In the genomic region with DNA sequence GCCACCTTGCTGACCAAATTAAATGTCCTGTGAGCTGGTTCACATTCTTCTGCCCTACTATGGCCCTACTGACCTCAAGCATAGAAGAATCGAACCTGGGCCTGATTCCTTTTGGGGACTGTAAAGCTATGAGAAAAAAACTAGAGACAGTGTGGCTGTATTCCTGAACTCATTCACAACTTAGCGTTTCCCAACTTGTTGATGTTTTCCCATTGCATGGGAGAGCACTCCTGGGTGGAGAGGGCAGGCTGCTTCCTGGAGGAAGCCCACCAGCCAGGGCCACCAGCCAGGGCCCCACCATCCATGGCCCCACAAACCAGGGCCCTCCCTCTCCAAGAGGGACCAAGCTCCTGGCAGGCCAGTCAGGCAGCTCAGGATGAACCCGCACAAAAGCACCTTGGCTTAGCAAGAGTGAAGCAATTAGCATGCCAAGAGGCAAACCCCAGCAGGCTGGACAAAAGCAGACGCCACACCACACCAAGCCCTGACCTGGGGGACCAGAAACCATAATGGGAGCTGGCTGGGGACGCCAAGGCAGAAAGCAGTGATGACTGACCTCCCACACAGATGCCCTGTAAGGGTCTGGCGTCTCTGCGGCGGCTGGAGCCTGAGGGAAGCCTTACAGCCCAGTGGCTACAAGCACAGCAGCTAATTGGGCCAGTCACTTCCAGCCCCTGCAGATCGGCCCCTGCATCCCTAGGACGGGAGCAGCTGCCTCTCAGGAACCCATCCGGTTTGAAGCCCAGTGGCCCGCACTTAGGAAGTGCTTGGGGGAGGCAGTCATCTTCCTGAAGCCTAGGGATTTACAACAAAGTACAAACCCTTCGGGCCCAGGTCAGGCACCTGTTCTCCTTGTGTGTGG, we compare ENCODE assay signal across 10 cellular contexts. TPM values are rescaled to one million over a fixed set of nuclear protein-coding genes. Genes with fewer than 3 reads are reported as not detected.
DNase-seq lines count a peak whose midpoint lies in the region; ATAC-seq, FAIRE-seq and TF ChIP-seq lines count a peak whose summit lies in the region.
"Had no signal": no experiment of that assay in that cellular context is flagged by ENCODE, and none has a peak within 500 bp of the region (broad histone marks: within the 10 kb centered on the region; RNA-seq: fewer than 3 reads in every experiment).

No MANE protein-coding gene starts in this region.

- TF ChIP-seq CTCF in GM12864 (IDR thresholded peaks at IDR 0.05; ENCODE audit: low read depth, low read length, missing control alignments) (no peak), activated B cell treated with CpG ODN at 0.5 μM for 24 hours (IDR thresholded peaks at IDR 0.05) (no peak), hepatocyte (IDR thresholded peaks at IDR 0.05; ENCODE audit: poor library complexity) (no peak)

- H4K20me1 ChIP-seq in hepatocyte (ENCODE audit: insufficient read depth, poor library complexity, severe bottlenecking): peaks cover 64% of the 10 kb centered on the region

- peak overlapping the region; percentile 54 to 87 (median 64) for H3K9ac ChIP-seq in skeletal muscle tissue (ENCODE audit: low read depth in 1 of 3, low read length in 3 of 3)

- CTCF ChIA-PET in activated B cell treated with CpG ODN at 0.5 μM for 24 hours (lab: Charles Lee): interaction anchor here (1.0 to 2.9 kb wide), 4 partner anchors 27 to 172 kb away, joined by 4 to 14 read pairs (median 6); a partner anchor contains a TSS

- ATAC-seq in activated B cell treated with CpG ODN at 0.5 μM for 24 hours (ENCODE audit: low read depth) (no peak), HG02642 (IDR thresholded peaks at IDR 0.05; ENCODE audit: poor library complexity, unreplicated experiment) (no peak)

- H3K27ac Mint-ChIP-seq in activated B cell treated with CpG ODN at 0.5 μM for 24 hours: peak overlapping the region; percentile 27

- intact Hi-C loops in activated B cell treated with CpG ODN at 0.5 μM for 24 hours (cut with micrococcal nuclease): loop anchor here (1.0 to 10.0 kb wide), 5 partner anchors 149 to 584 kb away; a partner anchor contains a TSS

- H3K9me3 ChIP-seq in hepatocyte (ENCODE audit: low read depth) (no peaks in the 10 kb centered on the region), skeletal muscle tissue (ENCODE audit: control insufficient read depth in 3 of 3, low read length in 3 of 3) (no peaks in the 10 kb centered on the region)

- H3K4me3 ChIP-seq in GM12864 (ENCODE audit: low read depth, low read length) (peak overlapping the region; percentile 71), hepatocyte (no peak overlapping the region), skeletal muscle tissue (ENCODE audit: low read length in 3 of 3) (peak overlapping the region in 2 of 3 donors; percentile 52 to 65)

- H3K4me2 ChIP-seq in hepatocyte: peak overlapping the region; percentile 92

- H3K36me3 Mint-ChIP-seq in activated B cell treated with CpG ODN at 0.5 μM for 24 hours (ENCODE audit: low read depth): peaks cover 7% of the 10 kb centered on the region

- H3K9me2 ChIP-seq in hepatocyte (replicated peaks; ENCODE audit: insufficient read depth): no peaks in the 10 kb centered on the region

- H3K27me3 ChIP-seq in hepatocyte: no peaks in the 10 kb centered on the region
- H3K27me3 ChIP-seq in skeletal muscle tissue (ENCODE audit: control insufficient read depth in 3 of 3, insufficient read depth in 3 of 3, low read length in 3 of 3): no peaks in the 10 kb centered on the region

- DNase-seq in GM12864 (ENCODE audit: low read depth) (no peak), activated B cell treated with CpG ODN at 0.5 μM for 24 hours (no peak), hepatocyte (ENCODE audit: low spot score) (peak; percentile 8), urothelium cell line (ENCODE audit: low spot score) (no peak), HT-29 (ENCODE audit: low spot score) (no peak), Kasumi-1 (lab: John Stamatoyannopoulos, UW) (no peak)
- DNase-seq: amniotic stem cell, NCI-H146 had no signal

- no peaks in the 10 kb centered on the region for H3K27me3 Mint-ChIP-seq in activated B cell treated with CpG ODN at 0.5 μM for 24 hours

- peak overlapping the region; percentile 89 for H3K4me3 Mint-ChIP-seq in activated B cell treated with CpG ODN at 0.5 μM for 24 hours

- H2AFZ ChIP-seq in hepatocyte: no peak overlapping the region

- peaks cover 87% of the 10 kb centered on the region for H3K79me2 ChIP-seq in hepatocyte

- WGBS in hepatocyte (ENCODE audit: low lambda C conversion rate, missing lambda C conversion rate): 62% methylated on average over 13 of the region's 13 CpGs

- H3K36me3 ChIP-seq in hepatocyte (replicated peaks; ENCODE audit: insufficient read depth, low read depth) (no peaks in the 10 kb centered on the region), skeletal muscle tissue (ENCODE audit: control insufficient read depth in 3 of 3, insufficient read depth in 3 of 3, low read length in 3 of 3) (peaks cover 0 to 6% (median 2%) of the 10 kb centered on the region in 3 donors)

- POLR2A ChIA-PET in activated B cell treated with CpG ODN at 0.5 μM for 24 hours (lab: Charles Lee): interaction anchor here (0.6 to 2.6 kb wide), 8 partner anchors 23 to 400 kb away, joined by 3 to 14 read pairs (median 4); a partner anchor contains a TSS

- H3K27ac ChIP-seq in hepatocyte: peak overlapping the region; percentile 1
- H3K27ac ChIP-seq in skeletal muscle tissue (ENCODE audit: low read depth, low read length): peak overlapping the region; percentile 37

- no peak for FAIRE-seq in urothelium cell line (lab: Jason Lieb, UNC)

- H3K4me1 Mint-ChIP-seq in activated B cell treated with CpG ODN at 0.5 μM for 24 hours: peaks cover 48% of the 10 kb centered on the region

- H3K4me1 ChIP-seq in hepatocyte (ENCODE audit: insufficient read depth) (peaks cover 65% of the 10 kb centered on the region), skeletal muscle tissue (ENCODE audit: control insufficient read depth in 3 of 3, insufficient read depth in 3 of 3, low read length in 3 of 3) (peaks cover 68 to 72% (median 71%) of the 10 kb centered on the region in 3 donors)

- no peaks in the 10 kb centered on the region for H3K9me3 Mint-ChIP-seq in activated B cell treated with CpG ODN at 0.5 μM for 24 hours

RNA-seq across cellular contexts. Expression of a gene that starts 2.1 kb away (rescaled TPM):
- total RNA-seq in activated B cell treated with CpG ODN at 0.5 μM for 24 hours: 13.8 and 16.9 TPM in 2 replicates
- total RNA-seq in hepatocyte: 48.0 and 59.0 TPM in 2 replicates
- polyA plus RNA-seq in hepatocyte: 33.1 and 38.6 TPM in 2 replicates
- total RNA-seq in skeletal muscle tissue: 18.3 TPM
- total RNA-seq in HT-29 (2014; rRNA removed; shearing (Covaris generic)): 17.1 and 18.6 TPM in 2 replicates

RNA-seq across cellular contexts. Expression of a gene that starts 26.5 kb away (rescaled TPM):
- total RNA-seq in activated B cell treated with CpG ODN at 0.5 μM for 24 hours (73.0 and 85.9 TPM in 2 replicates), hepatocyte (10.3 and 15.3 TPM in 2 replicates), skeletal muscle tissue (6.8 TPM)
- 19.8 and 21.7 TPM in 2 replicates for polyA plus RNA-seq in hepatocyte
- 13.5 and 23.9 TPM in 2 replicates for total RNA-seq in HT-29 (2014; rRNA removed; shearing (Covaris generic))
